ENCODE assay signal across 7 cellular contexts in the genomic region with DNA sequence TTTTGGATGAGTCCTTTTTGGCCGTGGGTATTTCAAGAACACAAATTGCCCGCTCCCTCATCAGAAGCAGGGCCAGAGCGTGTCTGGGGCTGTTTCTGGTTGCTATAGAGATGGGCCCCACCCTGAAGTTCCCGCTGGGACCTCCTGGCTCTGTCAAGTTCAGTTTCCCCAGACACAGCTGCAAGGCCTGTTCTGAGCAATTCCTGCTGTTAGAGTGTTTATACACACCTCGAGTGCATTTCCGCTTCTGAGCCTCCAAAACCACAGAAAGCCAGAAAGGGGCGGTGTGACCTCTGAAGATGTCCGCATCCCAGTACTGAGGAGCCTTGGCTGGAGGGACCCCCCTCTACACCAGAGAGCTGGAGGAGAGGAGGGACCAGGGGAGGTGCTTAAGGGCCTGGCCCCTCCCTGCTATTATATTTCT. TPM values are rescaled to one million over a fixed set of nuclear protein-coding genes. Genes with fewer than 3 reads are reported as not detected.
A peak's percentile ranks its signal among the peaks of the same experiment; 100 is the strongest.
DNase-seq lines count a peak whose midpoint lies in the region; ATAC-seq and TF ChIP-seq lines count a peak whose summit lies in the region.

No MANE protein-coding gene starts in this region.

- H3K36me3 Mint-ChIP-seq in IgD-negative memory B cell (no peaks in the 10 kb centered on the region), type B pancreatic cell (no peaks in the 10 kb centered on the region)
- H3K36me3 Mint-ChIP-seq in activated naive CD8-positive, alpha-beta T cell treated with anti-CD3 and anti-CD28 coated beads, Interleukin-2, amount 10 ng/mL, durations not matched to agents 7 days and 5 days: no peaks in the 10 kb centered on the region

- peaks cover 20 to 23% (median 21%) of the 10 kb centered on the region in 3 donors for H3K4me1 Mint-ChIP-seq in IgD-negative memory B cell
- H3K4me1 Mint-ChIP-seq in activated naive CD8-positive, alpha-beta T cell treated with anti-CD3 and anti-CD28 coated beads, Interleukin-2, amount 10 ng/mL, durations not matched to agents 7 days and 5 days: peaks cover 18% of the 10 kb centered on the region
- H3K4me1 Mint-ChIP-seq in type B pancreatic cell (ENCODE audit: unreplicated experiment): peaks cover 12% of the 10 kb centered on the region

- ATAC-seq in GM18498 (IDR thresholded peaks at IDR 0.05; ENCODE audit: unreplicated experiment) (peak; percentile 78), GM21528 (IDR thresholded peaks at IDR 0.05; ENCODE audit: low FRiP score, unreplicated experiment) (peak; percentile 78)
- peak; percentile 77 for ATAC-seq in activated naive CD8-positive, alpha-beta T cell treated with anti-CD3 and anti-CD28 coated beads, Interleukin-2, amount 10 ng/mL, durations not matched to agents 7 days and 5 days (ENCODE audit: low read depth)

- peak; percentile 58 for DNase-seq in activated naive CD8-positive, alpha-beta T cell treated with anti-CD3 and anti-CD28 coated beads, Interleukin-2, amount 10 ng/mL, durations not matched to agents 7 days and 5 days
- DNase-seq in left kidney (ENCODE audit: low read depth, low spot score) (peak; percentile 83), type B pancreatic cell (ENCODE audit: extremely low spot score, unreplicated experiment) (no peak), amygdala (lab: John Stamatoyannopoulos, UW) (no peak)

- peak overlapping the region; percentile 94 to 96 (median 96) for H3K27ac Mint-ChIP-seq in IgD-negative memory B cell
- H3K27ac Mint-ChIP-seq in activated naive CD8-positive, alpha-beta T cell treated with anti-CD3 and anti-CD28 coated beads, Interleukin-2, amount 10 ng/mL, durations not matched to agents 7 days and 5 days: peak overlapping the region; percentile 76
- peak overlapping the region; percentile 85 for H3K27ac Mint-ChIP-seq in type B pancreatic cell

- H3K9me3 Mint-ChIP-seq in IgD-negative memory B cell: no peaks in the 10 kb centered on the region
- H3K9me3 Mint-ChIP-seq in activated naive CD8-positive, alpha-beta T cell treated with anti-CD3 and anti-CD28 coated beads, Interleukin-2, amount 10 ng/mL, durations not matched to agents 7 days and 5 days: no peaks in the 10 kb centered on the region
- no peaks in the 10 kb centered on the region for H3K9me3 Mint-ChIP-seq in type B pancreatic cell

- TF ChIP-seq CTCF in type B pancreatic cell (conservative IDR thresholded peaks at IDR 0.05): no peak

- H3K4me3 Mint-ChIP-seq in IgD-negative memory B cell (peak overlapping the region; percentile 46 to 88 (median 80)), type B pancreatic cell (peak overlapping the region; percentile 39)
- peak overlapping the region; percentile 48 for H3K4me3 Mint-ChIP-seq in activated naive CD8-positive, alpha-beta T cell treated with anti-CD3 and anti-CD28 coated beads, Interleukin-2, amount 10 ng/mL, durations not matched to agents 7 days and 5 days

- POLR2A ChIA-PET in activated naive CD8-positive, alpha-beta T cell treated with anti-CD3 and anti-CD28 coated beads, Interleukin-2, amount 10 ng/mL, durations not matched to agents 7 days and 5 days (lab: Charles Lee): interaction anchor here (0.7 to 4.1 kb wide), 9 partner anchors 9 to 111 kb away, joined by 3 to 37 read pairs (median 5); a partner anchor contains a TSS

- H3K27me3 Mint-ChIP-seq in IgD-negative memory B cell: no peaks in the 10 kb centered on the region
- no peaks in the 10 kb centered on the region for H3K27me3 Mint-ChIP-seq in activated naive CD8-positive, alpha-beta T cell treated with anti-CD3 and anti-CD28 coated beads, Interleukin-2, amount 10 ng/mL, durations not matched to agents 7 days and 5 days
- no peaks in the 10 kb centered on the region for H3K27me3 Mint-ChIP-seq in type B pancreatic cell

RNA-seq across cellular contexts. Expression of a gene that starts 9.3 kb away (rescaled TPM):
- polyA plus RNA-seq in IgD-negative memory B cell: 131 TPM
- 100 to 1,000 TPM; 107 TPM for total RNA-seq in activated naive CD8-positive, alpha-beta T cell treated with anti-CD3 and anti-CD28 coated beads, Interleukin-2, amount 10 ng/mL, durations not matched to agents 7 days and 5 days
- total RNA-seq in type B pancreatic cell (ENCODE audit: low replicate concordance): 43.0 and 49.9 TPM in 2 replicates

RNA-seq across cellular contexts. Expression of a gene that starts 13.9 kb away (rescaled TPM):
- 12.4 TPM for polyA plus RNA-seq in IgD-negative memory B cell
- total RNA-seq in activated naive CD8-positive, alpha-beta T cell treated with anti-CD3 and anti-CD28 coated beads, Interleukin-2, amount 10 ng/mL, durations not matched to agents 7 days and 5 days: 10 to 100 TPM; 23.2 to 27.9 TPM
- 1.9 and 3.1 TPM in 2 replicates for total RNA-seq in type B pancreatic cell (ENCODE audit: low replicate concordance)

RNA-seq across cellular contexts. Expression of a gene that starts 20.3 kb away (rescaled TPM):
- 42.0 TPM for polyA plus RNA-seq in IgD-negative memory B cell
- 100 to 1,000 TPM; 221 to 222 TPM for total RNA-seq in activated naive CD8-positive, alpha-beta T cell treated with anti-CD3 and anti-CD28 coated beads, Interleukin-2, amount 10 ng/mL, durations not matched to agents 7 days and 5 days
- total RNA-seq in type B pancreatic cell (ENCODE audit: low replicate concordance): 7.1 and 7.4 TPM in 2 replicates

RNA-seq across cellular contexts. Expression of a gene that starts 32.3 kb away (rescaled TPM):
- 25.0 TPM for polyA plus RNA-seq in IgD-negative memory B cell
- 10 to 100 TPM; 35.3 to 36.3 TPM for total RNA-seq in activated naive CD8-positive, alpha-beta T cell treated with anti-CD3 and anti-CD28 coated beads, Interleukin-2, amount 10 ng/mL, durations not matched to agents 7 days and 5 days
- 8.1 and 19.0 TPM in 2 replicates for total RNA-seq in type B pancreatic cell (ENCODE audit: low replicate concordance)

RNA-seq across cellular contexts. Expression of a gene that starts 40.2 kb away (rescaled TPM):
- polyA plus RNA-seq in IgD-negative memory B cell: 77.5 TPM
- total RNA-seq in activated naive CD8-positive, alpha-beta T cell treated with anti-CD3 and anti-CD28 coated beads, Interleukin-2, amount 10 ng/mL, durations not matched to agents 7 days and 5 days: 100 to 1,000 TPM; 111 to 119 TPM
- 93.5 and 113 TPM in 2 replicates for total RNA-seq in type B pancreatic cell (ENCODE audit: low replicate concordance)

Comparison
In these comparisons a context has a peak if more than half of its experiments do, and no peak if none do; other contexts are left out.
1. DNase-seq: peak in activated naive CD8-positive, alpha-beta T cell treated with anti-CD3 and anti-CD28 coated beads, Interleukin-2, amount 10 ng/mL, durations not matched to agents 7 days and 5 days (single experiment) and left kidney (single experiment); none in type B pancreatic cell (single experiment) and amygdala (0 of 56).
2. RNA of a gene that starts 20.3 kb away (total RNA-seq): 221 to 222 TPM in activated naive CD8-positive, alpha-beta T cell treated with anti-CD3 and anti-CD28 coated beads, Interleukin-2, amount 10 ng/mL, durations not matched to agents 7 days and 5 days; 7.1 to 7.4 TPM in type B pancreatic cell; every median in the first group is over 10 times any median in the second.
3. Peak in every context shown above with its lines, with median percentiles within 50 percentile points of each other: ATAC-seq, H3K27ac Mint-ChIP-seq and H3K4me3 Mint-ChIP-seq.